ENCODE assay signal across 23 cellular contexts in genomic region chr2:134107402-134107801, GRCh38.
DNase-seq lines count a peak whose midpoint lies in the region; ATAC-seq and TF ChIP-seq lines count a peak whose summit lies in the region.
"Had no signal": no experiment of that assay in that cellular context is flagged by ENCODE, and none has a peak within 500 bp of the region (broad histone marks: within the 10 kb centered on the region; RNA-seq: fewer than 3 reads in every experiment).

No MANE protein-coding gene starts in this region.

- 70% methylated on average over 2 of the region's 3 CpGs for WGBS in mesenchymal stem cell

- peak overlapping the region; percentile 41 to 79 (median 71); a peak in 21 of 22 replicates for H3K4me2 ChIP-seq in BLaER1 treated with 17β-estradiol and CSF1 and Interleukin-3, amounts not matched to agents 10 nM and 100 nM
- H3K4me2 ChIP-seq in mesenchymal stem cell (ENCODE audit: low read length, poor library complexity, severe bottlenecking), result no peak overlapping the region
- H3K4me2 ChIP-seq: KMS-11 had no signal

- no peak overlapping the region for H2AK5ac ChIP-seq in mesenchymal stem cell (ENCODE audit: low read length, severe bottlenecking)

- DNase-seq in H7, result peak; percentile 47
- DNase-seq in NCI-H82 treated with DMSO at 0.1 percent for 48 hours (lab: John Stamatoyannopoulos, UW; ENCODE audit: unreplicated experiment), result peak; percentile 68
- peak; percentile 40 for DNase-seq in iPS-NIHi11 (ENCODE audit: low spot score)
- no peak for DNase-seq in omental fat pad (ENCODE audit: low spot score)
- no peak for DNase-seq in mesenchymal stem cell
- DNase-seq: BE2C; CD4-positive, alpha-beta T cell; COR-L47; DMS 273 treated with DMSO at 0.1 percent for 48 hours; DMS79 treated with DMSO at 0.1 percent for 48 hours; IMR-90; NCI-H1092 treated with DMSO at 0.1 percent for 48 hours; NCI-H1436 treated with DMSO at 0.1 percent for 48 hours; NCI-H2029 treated with DMSO at 0.1 percent for 48 hours; NCI-H226; NCI-H526 treated with DMSO at 0.1 percent for 48 hours; NK-92 treated with Interleukin-12 subunit alpha and Interleukin-12 subunit beta, amount 100 ng/mL, for 24 hours; Peyer's patch had no signal

- peaks cover 15 to 34% (median 28%) of the 10 kb centered on the region in 11 experiments; a peak in 21 of 22 replicates for H3K9me3 ChIP-seq in BLaER1 treated with 17β-estradiol and CSF1 and Interleukin-3, amounts not matched to agents 10 nM and 100 nM (replicated peaks in 1 of 11)
- H3K9me3 ChIP-seq in mesenchymal stem cell (ENCODE audit: control insufficient read depth, low read length), result peaks cover 13% of the 10 kb centered on the region
- H3K9me3 ChIP-seq: BE2C, Peyer's patch had no signal

- no peaks in the 10 kb centered on the region for H3K79me1 ChIP-seq in mesenchymal stem cell (replicated peaks; ENCODE audit: low read length, poor library complexity, severe bottlenecking)

- no peak overlapping the region for H3K4me3 ChIP-seq in BLaER1 treated with 17β-estradiol and CSF1 and Interleukin-3, amounts not matched to agents 10 nM and 100 nM
- H3K4me3 ChIP-seq in H7 (ENCODE audit: insufficient read depth, low read depth, low read length) (no peak overlapping the region), mesenchymal stem cell (ENCODE audit: insufficient read depth in 1 of 2, low read depth in 1 of 2, low read length in 2 of 2) (no peak overlapping the region)
- H3K4me3 ChIP-seq: HAP-1, Peyer's patch had no signal

- no peaks in the 10 kb centered on the region for H4K20me1 ChIP-seq in BLaER1 treated with 17β-estradiol and CSF1 and Interleukin-3, amounts not matched to agents 10 nM and 100 nM

- no peak overlapping the region for H4K8ac ChIP-seq in mesenchymal stem cell (ENCODE audit: low read length)

- H2BK12ac ChIP-seq in mesenchymal stem cell (ENCODE audit: low read length in 2 of 2), result no peak overlapping the region

- TF ChIP-seq CTCF in omental fat pad (IDR thresholded peaks at IDR 0.05), result no peak

- H2BK5ac ChIP-seq in mesenchymal stem cell (ENCODE audit: low read depth, low read length, poor library complexity, severe bottlenecking), result no peak overlapping the region

- no peak overlapping the region for H2BK120ac ChIP-seq in mesenchymal stem cell (ENCODE audit: low read depth, low read length)

- H2BK15ac ChIP-seq in mesenchymal stem cell (ENCODE audit: low read depth, poor library complexity, severe bottlenecking), result no peak overlapping the region

- H3K23ac ChIP-seq in mesenchymal stem cell (ENCODE audit: low read length in 2 of 2), result no peak overlapping the region

- H2AFZ ChIP-seq in mesenchymal stem cell (ENCODE audit: low read depth, low read length), result no peak overlapping the region

- peaks cover 0 to 6% (median 0%) of the 10 kb centered on the region in 11 experiments; a peak in 1 of 22 replicates for H3K36me3 ChIP-seq in BLaER1 treated with 17β-estradiol and CSF1 and Interleukin-3, amounts not matched to agents 10 nM and 100 nM
- H3K36me3 ChIP-seq in H7 (replicated peaks; ENCODE audit: control insufficient read depth, insufficient read depth, low read length) (no peaks in the 10 kb centered on the region), mesenchymal stem cell (ENCODE audit: control insufficient read depth in 1 of 2, insufficient read depth in 2 of 2, low read depth in 1 of 2, low read length in 2 of 2) (no peaks in the 10 kb centered on the region)
- H3K36me3 ChIP-seq: BE2C, HAP-1, Peyer's patch had no signal

- H3K27me3 ChIP-seq in BLaER1 treated with 17β-estradiol and CSF1 and Interleukin-3, amounts not matched to agents 10 nM and 100 nM, result no peaks in the 10 kb centered on the region
- H3K27me3 ChIP-seq in H7 (ENCODE audit: control insufficient read depth, insufficient read depth, low read length), result no peaks in the 10 kb centered on the region
- peaks cover 0 to 7% of the 10 kb centered on the region in 2 experiments for H3K27me3 ChIP-seq in mesenchymal stem cell (ENCODE audit: control insufficient read depth in 1 of 2, insufficient read depth in 1 of 2, low read length in 2 of 2)
- H3K27me3 ChIP-seq: BE2C, Peyer's patch had no signal

- H4K91ac ChIP-seq in mesenchymal stem cell (ENCODE audit: low read length), result no peak overlapping the region

- H3K4me1 ChIP-seq in BLaER1 treated with 17β-estradiol and CSF1 and Interleukin-3, amounts not matched to agents 10 nM and 100 nM, result peaks cover 20 to 37% (median 24%) of the 10 kb centered on the region in 10 experiments
- no peaks in the 10 kb centered on the region for H3K4me1 ChIP-seq in mesenchymal stem cell (ENCODE audit: control insufficient read depth, insufficient read depth, low read depth, low read length)
- H3K4me1 ChIP-seq: BE2C, HAP-1, Peyer's patch had no signal

- no peak overlapping the region for H3K18ac ChIP-seq in mesenchymal stem cell (ENCODE audit: low read depth in 1 of 2, low read length in 2 of 2)

- no peak overlapping the region for H3K4ac ChIP-seq in mesenchymal stem cell (ENCODE audit: low read depth in 1 of 2, low read length in 2 of 2)

- ATAC-seq in omental fat pad (ENCODE audit: low FRiP score) (no peak), HG02884 (IDR thresholded peaks at IDR 0.05; ENCODE audit: unreplicated experiment) (no peak)
- ATAC-seq: SK-N-SH treated with all-trans-retinoic acid at 6 μM for 48 hours had no signal

- H3K27ac ChIP-seq in BLaER1 treated with 17β-estradiol and CSF1 and Interleukin-3, amounts not matched to agents 10 nM and 100 nM, result peak overlapping the region in 9 of 11 experiments; percentile 23 to 70 (median 31); a peak in 11 of 22 replicates
- H3K27ac ChIP-seq in mesenchymal stem cell (ENCODE audit: low read length, poor library complexity, severe bottlenecking), result no peak overlapping the region
- H3K27ac ChIP-seq: KMS-11, Peyer's patch had no signal

- peak overlapping the region in 1 of 11 experiments; percentile 35; a peak in 1 of 22 replicates for H3K9ac ChIP-seq in BLaER1 treated with 17β-estradiol and CSF1 and Interleukin-3, amounts not matched to agents 10 nM and 100 nM
- no peak overlapping the region for H3K9ac ChIP-seq in mesenchymal stem cell (ENCODE audit: low read length)
- H3K9ac ChIP-seq: KMS-11 had no signal

- H3K14ac ChIP-seq in mesenchymal stem cell (ENCODE audit: low read length in 2 of 2), result no peak overlapping the region

Comparison
In these comparisons a context has a peak if more than half of its experiments do, and no peak if none do; other contexts are left out.
1. DNase-seq: peak in H7 (single experiment), NCI-H82 treated with DMSO at 0.1 percent for 48 hours (single experiment) and iPS-NIHi11 (single experiment); none in omental fat pad (single experiment) and mesenchymal stem cell (single experiment).